21 cellular contexts compared by ENCODE assay signal in the genomic region with DNA sequence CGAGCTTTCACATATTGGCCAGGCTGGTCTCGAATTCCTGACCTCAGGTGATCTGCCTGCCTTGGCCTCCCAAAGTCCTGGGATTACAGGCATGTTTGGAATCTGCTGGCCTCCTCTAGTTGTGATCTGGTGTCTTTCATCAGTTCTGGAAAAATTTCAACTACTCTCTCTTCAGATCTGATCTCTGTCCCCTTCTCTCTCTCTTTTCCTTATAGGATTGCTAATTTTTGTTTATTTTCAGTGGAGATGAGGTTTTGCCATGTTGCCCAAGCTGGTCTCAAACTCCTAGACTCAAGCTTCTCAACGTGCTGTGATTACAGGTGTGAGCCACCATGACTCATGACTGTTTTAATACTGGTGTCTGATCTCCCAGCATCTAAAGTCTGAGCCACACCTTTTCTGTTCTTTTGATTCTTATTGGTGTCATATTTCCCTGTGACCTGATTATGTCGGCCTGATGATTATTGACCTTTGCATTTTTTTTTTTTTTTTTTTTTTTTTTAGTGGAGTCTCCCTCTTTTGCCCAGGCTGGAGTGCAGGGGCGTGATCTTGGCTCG. TPM values are rescaled to one million over a fixed set of nuclear protein-coding genes. Genes with fewer than 3 reads are reported as not detected.
DNase-seq lines count a peak whose midpoint lies in the region; ATAC-seq, FAIRE-seq and TF ChIP-seq lines count a peak whose summit lies in the region.
"Had no signal": no experiment of that assay in that cellular context is flagged by ENCODE, and none has a peak within 500 bp of the region (broad histone marks: within the 10 kb centered on the region; RNA-seq: fewer than 3 reads in every experiment).

No MANE protein-coding gene starts in this region.

- no peaks in the 10 kb centered on the region for H3K9me3 ChIP-seq in HepG2 (ENCODE audit: low read length)
- H3K9me3 ChIP-seq in right lobe of liver, result no peaks in the 10 kb centered on the region
- H3K9me3 ChIP-seq: BLaER1 had no signal

- TF ChIP-seq POLR2A in HepG2 (IDR thresholded peaks at IDR 0.05; ENCODE audit: insufficient read depth in 1 of 2, low read depth in 2 of 2, low read length in 2 of 2) (no peak), right lobe of liver (IDR thresholded peaks at IDR 0.05) (no peak)

- no TSS peak for BruUV-seq in HepG2 (replicated peaks; lab: Mats Ljungman, UMichigan)

- H3K27me3 ChIP-seq in HepG2 (ENCODE audit: control insufficient read depth in 1 of 2, insufficient read depth in 2 of 2, low read length in 2 of 2) (peaks cover 0 to 8% of the 10 kb centered on the region in 2 experiments; a peak in 2 of 5 replicates), right lobe of liver (no peaks in the 10 kb centered on the region)
- H3K27me3 ChIP-seq: BLaER1 had no signal

- H3K36me3 ChIP-seq in HepG2 (replicated peaks in 1 of 2; ENCODE audit: control insufficient read depth in 1 of 2, insufficient read depth in 2 of 2, low read length in 2 of 2), result no peaks in the 10 kb centered on the region
- no peaks in the 10 kb centered on the region for H3K36me3 ChIP-seq in right lobe of liver
- H3K36me3 ChIP-seq: BLaER1 had no signal

- H3K4me2 ChIP-seq in HepG2 (ENCODE audit: low read depth, low read length), result no peak overlapping the region
- H3K4me2 ChIP-seq: BLaER1, KMS-11 had no signal

- WGBS in HepG2 (ENCODE audit: low lambda C conversion rate), result 32% methylated on average over 6 of the region's 6 CpGs
- WGBS in right lobe of liver (ENCODE audit: insufficient coverage, low coverage, low lambda C conversion rate, missing lambda C conversion rate), result 54% methylated on average over 5 of the region's 6 CpGs

- H3K79me2 ChIP-seq in HepG2 (ENCODE audit: insufficient read depth, low read length), result no peaks in the 10 kb centered on the region

- POLR2A ChIA-PET in HepG2 (lab: Yijun Ruan, JAX), result no interaction called here

- no peak for FAIRE-seq in HepG2 (lab: Jason Lieb, UNC)
- FAIRE-seq: GM12891, H54 had no signal

- H2AFZ ChIP-seq in HepG2 (ENCODE audit: low read length), result no peak overlapping the region

- TF ChIP-seq EP300 in HepG2 (IDR thresholded peaks at IDR 0.05; ENCODE audit: low read depth in 2 of 2, low read length in 2 of 2), result no peak
- no peak for TF ChIP-seq EP300 in HepG2 (CRISPR knock-in tag; IDR thresholded peaks at IDR 0.05; ENCODE audit: borderline replicate concordance)

- H3K4me3 ChIP-seq in HepG2 (replicated peaks in 1 of 3; ENCODE audit: insufficient read depth in 1 of 3, low read depth in 2 of 3, low read length in 3 of 3) (no peak overlapping the region), right lobe of liver (no peak overlapping the region)
- H3K4me3 ChIP-seq: BLaER1 had no signal

- intact Hi-C loops in HepG2 (cut with micrococcal nuclease; ENCODE audit: unreplicated experiment) (loop anchor here (10.0 kb wide), 1 partner anchor 70 kb away; a partner anchor contains a TSS), right lobe of liver (cut with DNase I) (no loop called here), left colon (cut with DNase I, micrococcal nuclease) (no loop called here)

- TF ChIP-seq CTCF in HepG2 (CRISPR knock-in tag; IDR thresholded peaks at IDR 0.05) (no peak), right lobe of liver (IDR thresholded peaks at IDR 0.05) (no peak)

- ATAC-seq in HepG2 (no peak), right lobe of liver (no peak), left colon (peak; percentile 58)
- ATAC-seq: SK-N-SH treated with all-trans-retinoic acid at 6 μM for 48 hours had no signal

- no peak overlapping the region for H3K9ac ChIP-seq in HepG2 (ENCODE audit: insufficient read depth, low read depth, low read length)
- H3K9ac ChIP-seq: BLaER1, KMS-11 had no signal

- H3K27ac ChIP-seq in HepG2 (ENCODE audit: extremely low read length, insufficient read depth, low read length) (no peak overlapping the region), right lobe of liver (no peak overlapping the region)
- H3K27ac ChIP-seq: BLaER1, KMS-11 had no signal

- CTCF ChIA-PET in HepG2 (lab: Yijun Ruan, JAX; ENCODE audit: low intra/inter-chr PET ratio, low total read pairs), result no interaction called here

- DNase-seq in HepG2 (ENCODE audit: low spot score) (no peak), right lobe of liver (no peak), SW480 (ENCODE audit: low spot score) (peak; percentile 92), left colon (no peak), midbrain (lab: John Stamatoyannopoulos, UW) (no peak), NCI-H1092 treated with DMSO at 0.1 percent for 48 hours (lab: John Stamatoyannopoulos, UW) (no peak), NCI-H187 (lab: John Stamatoyannopoulos, UW) (no peak)
- DNase-seq: Calu3; CD4-positive, alpha-beta memory T cell; NCI-H1436; NCI-H510A; RPMI8226; SIG-M5 had no signal

- TF ChIP-seq RAD21 in HepG2 (CRISPR knock-in tag; IDR thresholded peaks at IDR 0.05), result no peak

- H3K4me1 ChIP-seq in HepG2 (ENCODE audit: insufficient read depth, low read length) (peaks cover 30% of the 10 kb centered on the region), right lobe of liver (no peaks in the 10 kb centered on the region)

- H4K20me1 ChIP-seq in HepG2 (ENCODE audit: insufficient read depth, low read length), result no peaks in the 10 kb centered on the region
- H4K20me1 ChIP-seq: BLaER1 had no signal

- in situ Hi-C loops in HepG2 (cut with HindIII; ENCODE audit: extremely low pct_ligation_motif_present, low pct_unique_long_range_greater_than_20kb), result no loop called here

RNA-seq across cellular contexts. Expression of a gene that starts 10.4 kb away (rescaled TPM):
- total RNA-seq in HepG2 (2016; rRNA removed; fragmentation: Illumina TruSeq; extraction: Trizol) (not detected in 2 replicates), right lobe of liver (not detected), left colon (not detected)
- total RNA-seq in HepG2 (2016; cell fraction: cytosol; rRNA removed; fragmentation: Illumina TruSeq; extraction: Trizol; ENCODE audit: low read depth), result not detected in 2 replicates
- not detected in 2 replicates for total RNA-seq in HepG2 (2016; cell fraction: insoluble cytoplasmic fraction; rRNA removed; fragmentation: Illumina TruSeq; extraction: Trizol)
- not detected in 2 replicates for total RNA-seq in HepG2 (2016; cell fraction: membrane; rRNA removed; fragmentation: Illumina TruSeq; extraction: Trizol)
- total RNA-seq in HepG2 (2016; cell fraction: nucleus; rRNA removed; fragmentation: Illumina TruSeq; extraction: Trizol), result not detected in 2 replicates
- polyA plus RNA-seq in HepG2 (2011; rRNA removed), result not detected in 2 replicates
- not detected in 2 replicates for polyA plus RNA-seq in HepG2 (2011; cell fraction: cytosol; rRNA removed)
- 0.07 TPM in 1 of 2 replicates, not detected in the other for polyA plus RNA-seq in HepG2 (2011; cell fraction: nucleus; rRNA removed)
- not detected in 2 replicates for polyA plus RNA-seq in HepG2 (2012)
- polyA plus RNA-seq in HepG2 (2016; cell fraction: cytosol; fragmentation: Illumina TruSeq; extraction: Trizol; ENCODE audit: low read depth), result not detected in 2 replicates
- not detected in 2 replicates for polyA plus RNA-seq in HepG2 (2016; cell fraction: insoluble cytoplasmic fraction; fragmentation: Illumina TruSeq; extraction: Trizol; ENCODE audit: low read depth)
- polyA plus RNA-seq in HepG2 (2016; cell fraction: membrane; fragmentation: Illumina TruSeq; extraction: Trizol; ENCODE audit: low read depth), result not detected in 2 replicates
- polyA plus RNA-seq in HepG2 (2016; cell fraction: nucleus; fragmentation: Illumina TruSeq; extraction: Trizol; ENCODE audit: insufficient read depth, low read depth), result not detected in 2 replicates
- not detected in 2 replicates for polyA minus RNA-seq in HepG2 (2011; rRNA and poly(A)+ RNA removed; ENCODE audit: low replicate concordance)
- polyA minus RNA-seq in HepG2 (2011; cell fraction: cytosol; rRNA and poly(A)+ RNA removed), result not detected in 2 replicates
- polyA minus RNA-seq in HepG2 (2011; cell fraction: nucleus; rRNA and poly(A)+ RNA removed), result not detected in 2 replicates
- total RNA-seq: A673; Calu3; CD4-positive, alpha-beta memory T cell; HT-29; M059J had no signal
- polyA plus RNA-seq: CD4-positive, alpha-beta memory T cell had no signal

RNA-seq across cellular contexts. Expression of a gene that starts 22.6 kb away (rescaled TPM):
- 2.7 TPM in 2 replicates for total RNA-seq in HepG2 (2016; rRNA removed; fragmentation: Illumina TruSeq; extraction: Trizol)
- total RNA-seq in HepG2 (2016; cell fraction: cytosol; rRNA removed; fragmentation: Illumina TruSeq; extraction: Trizol; ENCODE audit: low read depth), result 4.3 and 5.1 TPM in 2 replicates
- total RNA-seq in HepG2 (2016; cell fraction: insoluble cytoplasmic fraction; rRNA removed; fragmentation: Illumina TruSeq; extraction: Trizol), result 1.9 and 2.9 TPM in 2 replicates
- 9.0 and 9.5 TPM in 2 replicates for total RNA-seq in HepG2 (2016; cell fraction: membrane; rRNA removed; fragmentation: Illumina TruSeq; extraction: Trizol)
- 2.3 and 2.8 TPM in 2 replicates for total RNA-seq in HepG2 (2016; cell fraction: nucleus; rRNA removed; fragmentation: Illumina TruSeq; extraction: Trizol)
- 2.2 and 2.3 TPM in 2 replicates for polyA plus RNA-seq in HepG2 (2011; rRNA removed)
- polyA plus RNA-seq in HepG2 (2011; cell fraction: cytosol; rRNA removed), result 1.5 and 1.6 TPM in 2 replicates
- polyA plus RNA-seq in HepG2 (2011; cell fraction: nucleus; rRNA removed), result 5.0 and 5.9 TPM in 2 replicates
- polyA plus RNA-seq in HepG2 (2012), result 5.1 and 6.0 TPM in 2 replicates
- polyA plus RNA-seq in HepG2 (2016; cell fraction: cytosol; fragmentation: Illumina TruSeq; extraction: Trizol; ENCODE audit: low read depth), result 21.8 and 22.7 TPM in 2 replicates
- polyA plus RNA-seq in HepG2 (2016; cell fraction: insoluble cytoplasmic fraction; fragmentation: Illumina TruSeq; extraction: Trizol; ENCODE audit: low read depth), result 6.5 and 9.2 TPM in 2 replicates
- 27.3 and 32.0 TPM in 2 replicates for polyA plus RNA-seq in HepG2 (2016; cell fraction: membrane; fragmentation: Illumina TruSeq; extraction: Trizol; ENCODE audit: low read depth)
- polyA plus RNA-seq in HepG2 (2016; cell fraction: nucleus; fragmentation: Illumina TruSeq; extraction: Trizol; ENCODE audit: insufficient read depth, low read depth), result 16.7 and 17.0 TPM in 2 replicates
- polyA minus RNA-seq in HepG2 (2011; rRNA and poly(A)+ RNA removed; ENCODE audit: low replicate concordance), result 0.23 and 1.9 TPM in 2 replicates
- 2.7 and 2.8 TPM in 2 replicates for polyA minus RNA-seq in HepG2 (2011; cell fraction: cytosol; rRNA and poly(A)+ RNA removed)
- polyA minus RNA-seq in HepG2 (2011; cell fraction: nucleus; rRNA and poly(A)+ RNA removed), result 2.4 TPM in 2 replicates
- 1 to 10 TPM; 2.5 to 5.2 (median 3.9) TPM for total RNA-seq in right lobe of liver
- total RNA-seq in left colon, result 10 to 100 TPM; 10.4 to 11.9 TPM

RNA-seq across cellular contexts. Expression of a gene that starts 39.0 kb away (rescaled TPM):
- total RNA-seq in HepG2 (2016; rRNA removed; fragmentation: Illumina TruSeq; extraction: Trizol), result 9.7 and 14.3 TPM in 2 replicates
- total RNA-seq in HepG2 (2016; cell fraction: cytosol; rRNA removed; fragmentation: Illumina TruSeq; extraction: Trizol; ENCODE audit: low read depth), result 2.8 and 3.4 TPM in 2 replicates
- total RNA-seq in HepG2 (2016; cell fraction: insoluble cytoplasmic fraction; rRNA removed; fragmentation: Illumina TruSeq; extraction: Trizol), result 10.5 and 13.6 TPM in 2 replicates
- total RNA-seq in HepG2 (2016; cell fraction: membrane; rRNA removed; fragmentation: Illumina TruSeq; extraction: Trizol), result 8.1 and 9.5 TPM in 2 replicates
- 5.7 and 6.8 TPM in 2 replicates for total RNA-seq in HepG2 (2016; cell fraction: nucleus; rRNA removed; fragmentation: Illumina TruSeq; extraction: Trizol)
- polyA plus RNA-seq in HepG2 (2011; rRNA removed), result 4.3 and 6.1 TPM in 2 replicates
- polyA plus RNA-seq in HepG2 (2011; cell fraction: cytosol; rRNA removed), result 4.2 and 8.1 TPM in 2 replicates
- 6.3 and 6.9 TPM in 2 replicates for polyA plus RNA-seq in HepG2 (2011; cell fraction: nucleus; rRNA removed)
- 6.9 and 7.1 TPM in 2 replicates for polyA plus RNA-seq in HepG2 (2012)
- polyA plus RNA-seq in HepG2 (2016; cell fraction: cytosol; fragmentation: Illumina TruSeq; extraction: Trizol; ENCODE audit: low read depth), result 2.7 TPM in 2 replicates
- 13.7 and 14.2 TPM in 2 replicates for polyA plus RNA-seq in HepG2 (2016; cell fraction: insoluble cytoplasmic fraction; fragmentation: Illumina TruSeq; extraction: Trizol; ENCODE audit: low read depth)
- 5.9 and 6.5 TPM in 2 replicates for polyA plus RNA-seq in HepG2 (2016; cell fraction: membrane; fragmentation: Illumina TruSeq; extraction: Trizol; ENCODE audit: low read depth)
- 10.3 and 12.1 TPM in 2 replicates for polyA plus RNA-seq in HepG2 (2016; cell fraction: nucleus; fragmentation: Illumina TruSeq; extraction: Trizol; ENCODE audit: insufficient read depth, low read depth)
- polyA minus RNA-seq in HepG2 (2011; rRNA and poly(A)+ RNA removed; ENCODE audit: low replicate concordance), result 9.0 and 16.6 TPM in 2 replicates
- polyA minus RNA-seq in HepG2 (2011; cell fraction: cytosol; rRNA and poly(A)+ RNA removed), result 10.0 and 10.9 TPM in 2 replicates
- polyA minus RNA-seq in HepG2 (2011; cell fraction: nucleus; rRNA and poly(A)+ RNA removed), result 5.2 and 7.0 TPM in 2 replicates
- total RNA-seq in right lobe of liver, result 10 to 100 TPM; 12.8 to 21.5 (median 15.5) TPM
- total RNA-seq in left colon, result 10 to 100 TPM; 22.8 to 25.0 TPM

RNA-seq across cellular contexts. Expression of a gene that starts 48.7 kb away (rescaled TPM):
- total RNA-seq in HepG2 (2016; rRNA removed; fragmentation: Illumina TruSeq; extraction: Trizol), result not detected in 2 replicates
- not detected in 2 replicates for total RNA-seq in HepG2 (2016; cell fraction: cytosol; rRNA removed; fragmentation: Illumina TruSeq; extraction: Trizol; ENCODE audit: low read depth)
- total RNA-seq in HepG2 (2016; cell fraction: insoluble cytoplasmic fraction; rRNA removed; fragmentation: Illumina TruSeq; extraction: Trizol), result not detected in 2 replicates
- not detected in 2 replicates for total RNA-seq in HepG2 (2016; cell fraction: membrane; rRNA removed; fragmentation: Illumina TruSeq; extraction: Trizol)
- not detected in 2 replicates for total RNA-seq in HepG2 (2016; cell fraction: nucleus; rRNA removed; fragmentation: Illumina TruSeq; extraction: Trizol)
- polyA plus RNA-seq in HepG2 (2011; rRNA removed), result not detected in 2 replicates
- not detected in 2 replicates for polyA plus RNA-seq in HepG2 (2011; cell fraction: cytosol; rRNA removed)
- polyA plus RNA-seq in HepG2 (2011; cell fraction: nucleus; rRNA removed), result not detected in 2 replicates
- not detected in 2 replicates for polyA plus RNA-seq in HepG2 (2012)
- not detected in 2 replicates for polyA plus RNA-seq in HepG2 (2016; cell fraction: cytosol; fragmentation: Illumina TruSeq; extraction: Trizol; ENCODE audit: low read depth)
- not detected in 2 replicates for polyA plus RNA-seq in HepG2 (2016; cell fraction: insoluble cytoplasmic fraction; fragmentation: Illumina TruSeq; extraction: Trizol; ENCODE audit: low read depth)
- polyA plus RNA-seq in HepG2 (2016; cell fraction: membrane; fragmentation: Illumina TruSeq; extraction: Trizol; ENCODE audit: low read depth), result not detected in 2 replicates
- not detected in 2 replicates for polyA plus RNA-seq in HepG2 (2016; cell fraction: nucleus; fragmentation: Illumina TruSeq; extraction: Trizol; ENCODE audit: insufficient read depth, low read depth)
- polyA minus RNA-seq in HepG2 (2011; rRNA and poly(A)+ RNA removed; ENCODE audit: low replicate concordance), result not detected in 2 replicates
- not detected in 2 replicates for polyA minus RNA-seq in HepG2 (2011; cell fraction: cytosol; rRNA and poly(A)+ RNA removed)
- not detected in 2 replicates for polyA minus RNA-seq in HepG2 (2011; cell fraction: nucleus; rRNA and poly(A)+ RNA removed)
- 1 to 10 TPM in 2 of 6 experiments, under 1 TPM in 4; 0.66 to 2.5 (median 0.85) TPM for total RNA-seq in right lobe of liver
- total RNA-seq in left colon, result 1 to 10 TPM in 1 of 2 donors, under 1 TPM in 1; 0.79 to 1.2 TPM
- total RNA-seq: A673; Calu3; CD4-positive, alpha-beta memory T cell; HT-29 had no signal
- polyA plus RNA-seq: CD4-positive, alpha-beta memory T cell had no signal
